In genomic region chr1:66085600-66085999, GRCh38 we compare ENCODE assay signal across 33 cellular contexts.
DNase-seq lines count a peak whose midpoint lies in the region; TF ChIP-seq lines count a peak whose summit lies in the region.
"Had no signal": no experiment of that assay in that cellular context is flagged by ENCODE, and none has a peak within 500 bp of the region (broad histone marks: within the 10 kb centered on the region; RNA-seq: fewer than 3 reads in every experiment).

No MANE protein-coding gene starts in this region.

- TF ChIP-seq EP300 in neural cell (conservative IDR thresholded peaks at IDR 0.05; ENCODE audit: poor library complexity, severe bottlenecking): peak; percentile 94
- TF ChIP-seq EP300 in ovary (IDR thresholded peaks at IDR 0.05): no peak

- H3K79me2 ChIP-seq in neural cell (replicated peaks; ENCODE audit: insufficient read depth, low read length): no peaks in the 10 kb centered on the region

- no peaks in the 10 kb centered on the region for H3K4me1 ChIP-seq in ovary (ENCODE audit: insufficient read depth)
- H3K4me1 ChIP-seq: BE2C; BLaER1; BLaER1 treated with 17β-estradiol and CSF1 and Interleukin-3, amounts not matched to agents 10 nM and 100 nM; Caco-2 had no signal

- WGBS in ovary, 3 donors: 54 to 68% (median 61%) methylated on average over 4 of the region's 4 CpGs

- TF ChIP-seq POLR2A in ovary (IDR thresholded peaks at IDR 0.05): no peak

- H3K4me3 ChIP-seq in neural cell (ENCODE audit: low read length) (no peak overlapping the region), ovary (no peak overlapping the region)
- H3K4me3 ChIP-seq: A549; BLaER1; BLaER1 treated with 17β-estradiol and CSF1 and Interleukin-3, amounts not matched to agents 10 nM and 100 nM had no signal

- intact Hi-C loops in ovary (cut with DNase I): no loop called here

- no peak for TF ChIP-seq CTCF in neural cell (IDR thresholded peaks at IDR 0.05; ENCODE audit: poor library complexity, severe bottlenecking)
- no peak for TF ChIP-seq CTCF in ovary (IDR thresholded peaks at IDR 0.05)

- peak; percentile 9 for TF ChIP-seq RAD21 in neural cell (conservative IDR thresholded peaks at IDR 0.05)

- DNase-seq in NCI-H1417 (lab: John Stamatoyannopoulos, UW): peak in 2 of 3 experiments; percentile 7 to 41
- DNase-seq in NCI-H1417 treated with DMSO at 0.1 percent for 48 hours (lab: John Stamatoyannopoulos, UW): no peak
- DNase-seq in NCI-H2227 treated with DMSO at 0.1 percent for 48 hours (lab: John Stamatoyannopoulos, UW): peak; percentile 6
- no peak for DNase-seq in NCI-H2227 (lab: John Stamatoyannopoulos, UW; ENCODE audit: unreplicated experiment)
- DNase-seq in ovary: no peak
- DNase-seq in DMS 273 (lab: John Stamatoyannopoulos, UW; ENCODE audit: unreplicated experiment): no peak
- DNase-seq: 8988T; ACHN; AML-193; BE2C; C1 segment of cervical spinal cord; Caco-2; Calu3; CD4-positive, alpha-beta memory T cell; CD4-positive, alpha-beta T cell; CD4-positive, CD25-positive, alpha-beta regulatory T cell; CD8-positive, alpha-beta memory T cell; CD8-positive, alpha-beta T cell; COR-L47; DMS 273 treated with DMSO at 0.1 percent for 48 hours; DMS153; DMS53; DMS79; DMS79 treated with DMSO at 0.1 percent for 48 hours; DND-41; EL had no signal

- no peaks in the 10 kb centered on the region for H3K9me2 ChIP-seq in neural cell (ENCODE audit: insufficient read depth, low read length)

- H3K4me2 ChIP-seq in neural cell (ENCODE audit: low read length): no peak overlapping the region
- H3K4me2 ChIP-seq: A549; BLaER1; BLaER1 treated with 17β-estradiol and CSF1 and Interleukin-3, amounts not matched to agents 10 nM and 100 nM had no signal

- H2AFZ ChIP-seq in neural cell (ENCODE audit: low read depth, low read length): no peak overlapping the region

- H3K27me3 ChIP-seq in neural cell (ENCODE audit: insufficient read depth, low read depth, low read length) (no peaks in the 10 kb centered on the region), ovary (no peaks in the 10 kb centered on the region)
- H3K27me3 ChIP-seq: BE2C; BLaER1; BLaER1 treated with 17β-estradiol and CSF1 and Interleukin-3, amounts not matched to agents 10 nM and 100 nM had no signal

- H4K20me1 ChIP-seq in neural cell (ENCODE audit: insufficient read depth): no peaks in the 10 kb centered on the region
- H4K20me1 ChIP-seq: BLaER1; BLaER1 treated with 17β-estradiol and CSF1 and Interleukin-3, amounts not matched to agents 10 nM and 100 nM had no signal

- H3K9me3 ChIP-seq in neural cell (ENCODE audit: low read length) (no peaks in the 10 kb centered on the region), ovary (no peaks in the 10 kb centered on the region)
- H3K9me3 ChIP-seq: A549; BE2C; BLaER1; BLaER1 treated with 17β-estradiol and CSF1 and Interleukin-3, amounts not matched to agents 10 nM and 100 nM; Caco-2 had no signal

- H3K27ac ChIP-seq in cingulate gyrus (ENCODE audit: low read depth, low read length) (peak overlapping the region; percentile 14), neural cell (ENCODE audit: low read length) (peak overlapping the region; percentile 33), ovary (no peak overlapping the region)
- H3K27ac ChIP-seq: 22Rv1; A549; BLaER1; BLaER1 treated with 17β-estradiol and CSF1 and Interleukin-3, amounts not matched to agents 10 nM and 100 nM; C4-2B had no signal

- H3F3A ChIP-seq in neural cell (ENCODE audit: insufficient read depth, low read length, poor library complexity, severe bottlenecking): no peaks in the 10 kb centered on the region

- H3K9ac ChIP-seq in neural cell (ENCODE audit: low read length): no peak overlapping the region
- H3K9ac ChIP-seq: BLaER1; BLaER1 treated with 17β-estradiol and CSF1 and Interleukin-3, amounts not matched to agents 10 nM and 100 nM had no signal

- no peaks in the 10 kb centered on the region for H3K36me3 ChIP-seq in neural cell (ENCODE audit: insufficient read depth, low read length)
- no peaks in the 10 kb centered on the region for H3K36me3 ChIP-seq in ovary
- H3K36me3 ChIP-seq: BE2C; BLaER1; BLaER1 treated with 17β-estradiol and CSF1 and Interleukin-3, amounts not matched to agents 10 nM and 100 nM had no signal

TF ChIP-seq in neural cell, 6 proteins besides CTCF, POLR2A, EP300 and RAD21:
- TF ChIP-seq POLR2AphosphoS5 (IDR thresholded peaks at IDR 0.05) (peak; percentile 94), SMC3 (conservative IDR thresholded peaks at IDR 0.05; ENCODE audit: poor library complexity) (no peak), TAF1 (IDR thresholded peaks at IDR 0.05; ENCODE audit: low read depth) (no peak), EZH2 (IDR thresholded peaks at IDR 0.05; ENCODE audit: borderline replicate concordance, insufficient read depth, low read length, poor library complexity, severe bottlenecking) (no peak), MXI1 (conservative IDR thresholded peaks at IDR 0.05; ENCODE audit: poor library complexity, severe bottlenecking) (no peak)
- TF ChIP-seq, protein P1, sequence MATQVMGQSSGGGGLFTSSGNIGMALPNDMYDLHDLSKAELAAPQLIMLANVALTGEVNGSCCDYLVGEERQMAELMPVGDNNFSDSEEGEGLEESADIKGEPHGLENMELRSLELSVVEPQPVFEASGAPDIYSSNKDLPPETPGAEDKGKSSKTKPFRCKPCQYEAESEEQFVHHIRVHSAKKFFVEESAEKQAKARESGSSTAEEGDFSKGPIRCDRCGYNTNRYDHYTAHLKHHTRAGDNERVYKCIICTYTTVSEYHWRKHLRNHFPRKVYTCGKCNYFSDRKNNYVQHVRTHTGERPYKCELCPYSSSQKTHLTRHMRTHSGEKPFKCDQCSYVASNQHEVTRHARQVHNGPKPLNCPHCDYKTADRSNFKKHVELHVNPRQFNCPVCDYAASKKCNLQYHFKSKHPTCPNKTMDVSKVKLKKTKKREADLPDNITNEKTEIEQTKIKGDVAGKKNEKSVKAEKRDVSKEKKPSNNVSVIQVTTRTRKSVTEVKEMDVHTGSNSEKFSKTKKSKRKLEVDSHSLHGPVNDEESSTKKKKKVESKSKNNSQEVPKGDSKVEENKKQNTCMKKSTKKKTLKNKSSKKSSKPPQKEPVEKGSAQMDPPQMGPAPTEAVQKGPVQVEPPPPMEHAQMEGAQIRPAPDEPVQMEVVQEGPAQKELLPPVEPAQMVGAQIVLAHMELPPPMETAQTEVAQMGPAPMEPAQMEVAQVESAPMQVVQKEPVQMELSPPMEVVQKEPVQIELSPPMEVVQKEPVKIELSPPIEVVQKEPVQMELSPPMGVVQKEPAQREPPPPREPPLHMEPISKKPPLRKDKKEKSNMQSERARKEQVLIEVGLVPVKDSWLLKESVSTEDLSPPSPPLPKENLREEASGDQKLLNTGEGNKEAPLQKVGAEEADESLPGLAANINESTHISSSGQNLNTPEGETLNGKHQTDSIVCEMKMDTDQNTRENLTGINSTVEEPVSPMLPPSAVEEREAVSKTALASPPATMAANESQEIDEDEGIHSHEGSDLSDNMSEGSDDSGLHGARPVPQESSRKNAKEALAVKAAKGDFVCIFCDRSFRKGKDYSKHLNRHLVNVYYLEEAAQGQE (IDR thresholded peaks at IDR 0.05; ENCODE audit: borderline replicate concordance): peak; percentile 31

Comparison
In these comparisons a context has a peak if more than half of its experiments do, and no peak if none do; other contexts are left out.
1. DNase-seq: peak in NCI-H1417 (2 of 3) and NCI-H2227 treated with DMSO at 0.1 percent for 48 hours (single experiment); none in NCI-H1417 treated with DMSO at 0.1 percent for 48 hours (single experiment), NCI-H2227 (single experiment), ovary (0 of 5) and DMS 273 (single experiment).
2. H3K27ac ChIP-seq: peak in cingulate gyrus (single experiment) and neural cell (single experiment); none in ovary (0 of 2).